ENCODE assay signal across 1 cellular context in genomic region chr1:39952359-39953110, GRCh38.
TF ChIP-seq lines count a peak whose summit lies in the region.

No MANE protein-coding gene starts in this region.

TF ChIP-seq in HepG2, 621 proteins besides CTCF, POLR2A, EP300 and RAD21:
- TF ChIP-seq ZC3H13 (CRISPR knock-in tag; IDR thresholded peaks at IDR 0.05) (no peak), TBL1XR1 (IDR thresholded peaks at IDR 0.05; ENCODE audit: borderline replicate concordance, low read length, partially characterized antibody) (no peak), SRSF1 (optimal IDR thresholded peaks at IDR 0.05; ENCODE audit: low read depth, low read length) (no peak), ZSCAN29 (CRISPR knock-in tag; conservative IDR thresholded peaks at IDR 0.05) (no peak), CEBPB (IDR thresholded peaks at IDR 0.05; ENCODE audit: borderline replicate concordance, low read depth, low read length) (0 out of 2 replicates have a peak, but pooled peaks have one; percentile 5), TOPORS (CRISPR knock-in tag; IDR thresholded peaks at IDR 0.05) (no peak), SOX13 (IDR thresholded peaks at IDR 0.05) (no peak), SOX13 (CRISPR knock-in tag; conservative IDR thresholded peaks at IDR 0.05 in 1 of 2, IDR thresholded peaks at IDR 0.05 in 1 of 2) (peak in 1 of 2 experiments; percentile 57; a peak in 2 of 4 replicates), SRF (IDR thresholded peaks at IDR 0.05; ENCODE audit: low read depth, low read length) (0 out of 2 replicates have a peak, but pooled peaks have one; percentile 22)
